8 cellular contexts compared by ENCODE assay signal in genomic region chr6:157822221-157823000, GRCh38. TPM values are rescaled to one million over a fixed set of nuclear protein-coding genes. Genes with fewer than 3 reads are reported as not detected.
A peak's percentile ranks its signal among the peaks of the same experiment; 100 is the strongest.
DNase-seq lines count a peak whose midpoint lies in the region; ATAC-seq, FAIRE-seq and TF ChIP-seq lines count a peak whose summit lies in the region.

No MANE protein-coding gene starts in this region.

- H3K4me1 ChIP-seq in astrocyte (ENCODE audit: insufficient read depth, low read length) (peaks cover 24% of the 10 kb centered on the region), iPS-18a (ENCODE audit: control insufficient read depth, low read depth, low read length) (peaks cover 24% of the 10 kb centered on the region), small intestine (ENCODE audit: control insufficient read depth in 2 of 2, insufficient read depth in 1 of 2, low read depth in 1 of 2, low read length in 1 of 2) (peaks cover 2 to 8% of the 10 kb centered on the region in 2 donors)

- FAIRE-seq in astrocyte (lab: Jason Lieb, UNC) (no peak), small intestine (lab: Jason Lieb, UNC) (no peak), HTR-8/SVneo (lab: Jason Lieb, UNC) (no peak)

- no peaks in the 10 kb centered on the region for H3K27me3 Mint-ChIP-seq in astrocyte (ENCODE audit: low read depth, unreplicated experiment)

- in situ Hi-C loops in ACHN (cut with HindIII; ENCODE audit: low pct_ligation_motif_present, low pct_unique_long_range_greater_than_20kb, low sequenced_read_pairs) = no loop called here

- H3K9me3 ChIP-seq in astrocyte (ENCODE audit: insufficient read depth, low read depth, low read length) (no peaks in the 10 kb centered on the region), iPS-18a (ENCODE audit: control insufficient read depth, low read depth, low read length) (no peaks in the 10 kb centered on the region), small intestine (ENCODE audit: control insufficient read depth, low read depth) (no peaks in the 10 kb centered on the region)

- H3K4me2 ChIP-seq in astrocyte (ENCODE audit: low read length) = peak overlapping the region; percentile 95

- H3K36me3 ChIP-seq in astrocyte (ENCODE audit: insufficient read depth, low read length) = no peaks in the 10 kb centered on the region
- H3K36me3 ChIP-seq in iPS-18a (ENCODE audit: control insufficient read depth, low read depth, low read length) = no peaks in the 10 kb centered on the region
- no peaks in the 10 kb centered on the region for H3K36me3 ChIP-seq in small intestine (ENCODE audit: control insufficient read depth in 2 of 2, insufficient read depth in 2 of 2, low read length in 2 of 2)

- peak overlapping the region; percentile 83 for H3K4me3 Mint-ChIP-seq in astrocyte (ENCODE audit: unreplicated experiment)

- peak overlapping the region; percentile 86 for H3K4me3 ChIP-seq in astrocyte (ENCODE audit: insufficient read depth, low read depth, low read length)
- H3K4me3 ChIP-seq in iPS-18a (ENCODE audit: low read length) = peak overlapping the region; percentile 56
- H3K4me3 ChIP-seq in small intestine (ENCODE audit: low read depth in 1 of 2, low read length in 2 of 2) = peak overlapping the region; percentile 74 to 96

- peak overlapping the region; percentile 95 for H3K9ac ChIP-seq in astrocyte (ENCODE audit: low read length)
- H3K9ac ChIP-seq in iPS-18a (ENCODE audit: low read length) = peak overlapping the region; percentile 48

- peaks cover 31% of the 10 kb centered on the region for H3K79me2 ChIP-seq in astrocyte (ENCODE audit: insufficient read depth, low read length)

- H3K4me1 Mint-ChIP-seq in astrocyte (ENCODE audit: low read depth, unreplicated experiment) = peaks cover 6% of the 10 kb centered on the region

- peak overlapping the region; percentile 62 for H3K27ac Mint-ChIP-seq in astrocyte (ENCODE audit: unreplicated experiment)

- H3K27ac ChIP-seq in astrocyte (ENCODE audit: low read depth, low read length) (peak overlapping the region; percentile 39), iPS-18a (ENCODE audit: low read length) (no peak overlapping the region), small intestine (ENCODE audit: low read depth in 1 of 2, low read length in 1 of 2) (peak overlapping the region; percentile 85 to 89)

- DNase-seq in HuH-7 (ENCODE audit: low spot score) (peak; percentile 31), astrocyte (ENCODE audit: low read depth) (no peak), small intestine (no peak), HTR-8/SVneo (ENCODE audit: insufficient read length, low spot score) (no peak), NCI-H1436 (lab: John Stamatoyannopoulos, UW) (no peak), ACHN (no peak)

- 11 to 41% (median 22%) methylated on average over 20 to 53 of the region's 53 CpGs for WGBS in small intestine, 3 donors

- peak overlapping the region; percentile 89 for H2AFZ ChIP-seq in astrocyte (ENCODE audit: low read depth, low read length)

- H4K20me1 ChIP-seq in astrocyte (ENCODE audit: insufficient read depth, low read length) = peaks cover 5% of the 10 kb centered on the region

- H3K9me3 Mint-ChIP-seq in astrocyte (ENCODE audit: unreplicated experiment) = peaks cover 3% of the 10 kb centered on the region

- ATAC-seq in GM19043 (IDR thresholded peaks at IDR 0.05; ENCODE audit: low read depth, unreplicated experiment) = peak; percentile 18

- H3K27me3 ChIP-seq in astrocyte (ENCODE audit: insufficient read depth, low read length) (no peaks in the 10 kb centered on the region), iPS-18a (ENCODE audit: control insufficient read depth, insufficient read depth, low read length) (peaks cover 14% of the 10 kb centered on the region), small intestine (ENCODE audit: control insufficient read depth in 2 of 2, insufficient read depth in 2 of 2, low read length in 2 of 2) (no peaks in the 10 kb centered on the region)

- no peaks in the 10 kb centered on the region for H3K36me3 Mint-ChIP-seq in astrocyte (ENCODE audit: low read depth, unreplicated experiment)

- TF ChIP-seq CTCF in astrocyte (IDR thresholded peaks at IDR 0.05; ENCODE audit: insufficient read depth, low read depth, low read length) = no peak

RNA-seq across cellular contexts. Expression of gene SNX9, which starts 0.6 kb away (rescaled TPM):
- total RNA-seq in astrocyte = 34.8 and 36.0 TPM in 2 replicates
- 10 to 100 TPM; 36.4 to 57.8 (median 57.5) TPM for polyA plus RNA-seq in small intestine
